ENCODE assay signal across 2 cellular contexts in the genomic region with DNA sequence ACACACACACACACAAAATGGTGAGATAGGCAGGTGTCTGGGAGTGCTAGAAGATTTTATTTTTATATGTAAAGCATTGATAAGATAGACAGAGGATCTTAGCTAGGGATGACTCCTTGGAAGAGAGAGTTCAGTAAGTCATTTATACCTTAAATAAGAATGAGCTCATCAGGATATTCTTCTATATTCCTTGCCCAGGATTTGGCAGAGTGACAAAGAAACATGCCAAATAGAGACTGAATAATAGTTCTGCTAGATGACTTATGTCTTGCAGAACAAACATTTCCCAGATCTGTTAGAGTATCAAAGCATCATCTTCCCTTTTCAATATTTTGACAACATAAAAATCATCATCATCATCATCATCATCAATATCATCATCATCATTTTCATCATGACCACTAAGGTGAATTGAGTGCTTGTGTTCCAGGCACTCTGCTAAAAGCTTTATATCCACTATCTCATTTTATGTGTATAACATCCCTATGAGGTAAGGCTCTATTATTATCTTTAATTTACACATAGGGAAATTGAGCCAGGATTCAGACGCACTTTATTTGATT.
A peak's percentile ranks its signal among the peaks of the same experiment; 100 is the strongest.
TF ChIP-seq lines count a peak whose summit lies in the region.

No MANE protein-coding gene starts in this region.

TF ChIP-seq in HepG2, 621 proteins besides CTCF, POLR2A, EP300 and RAD21 (continued from another document):
- TF ChIP-seq CREB1 (IDR thresholded peaks at IDR 0.05) (peak; percentile 78), CREB1 (CRISPR knock-in tag; IDR thresholded peaks at IDR 0.05) (no peak), MTF1 (CRISPR knock-in tag; IDR thresholded peaks at IDR 0.05) (no peak)

TF ChIP-seq in SK-N-SH, 30 proteins besides CTCF, POLR2A, EP300 and RAD21 (continued from another document):
- no peak for TF ChIP-seq RXRA (IDR thresholded peaks at IDR 0.05; ENCODE audit: borderline replicate concordance, low read depth)
- no peak for TF ChIP-seq EZH2phosphoT487 (IDR thresholded peaks at IDR 0.05; ENCODE audit: borderline replicate concordance, low read depth)
- TF ChIP-seq SMC3 (IDR thresholded peaks at IDR 0.05; ENCODE audit: low read depth, low read length): no peak
- TF ChIP-seq TEAD4 (IDR thresholded peaks at IDR 0.05; ENCODE audit: borderline replicate concordance, insufficient read depth): no peak
- no peak for TF ChIP-seq TAF1 (IDR thresholded peaks at IDR 0.05; ENCODE audit: borderline replicate concordance, low read depth, low read length)
- TF ChIP-seq USF1 (IDR thresholded peaks at IDR 0.05; ENCODE audit: borderline replicate concordance, low read depth): no peak
- no peak for TF ChIP-seq USF2 (IDR thresholded peaks at IDR 0.05; ENCODE audit: borderline replicate concordance, low read depth, low read length)
- TF ChIP-seq ELF1 (IDR thresholded peaks at IDR 0.05): no peak
- no peak for TF ChIP-seq PBX3 (IDR thresholded peaks at IDR 0.05)
- TF ChIP-seq MEF2A (IDR thresholded peaks at IDR 0.05; ENCODE audit: borderline replicate concordance, low read depth): no peak
